ENCODE assay signal across 8 cellular contexts in genomic region chr17:40442392-40443195, GRCh38. TPM values are rescaled to one million over a fixed set of nuclear protein-coding genes. Genes with fewer than 3 reads are reported as not detected.
DNase-seq lines count a peak whose midpoint lies in the region; ATAC-seq and TF ChIP-seq lines count a peak whose summit lies in the region.

No MANE protein-coding gene starts in this region.

- H3K9me3 ChIP-seq in RWPE2 (ENCODE audit: severe bottlenecking) = no peaks in the 10 kb centered on the region

- DNase-seq in ELF-1 (ENCODE audit: low read depth, low spot score) = peak; percentile 74
- DNase-seq in RWPE2 (ENCODE audit: low spot score) = no peak
- peak; percentile 61 for DNase-seq in fibroblast of peridontal ligament (ENCODE audit: extremely low read depth)
- no peak for DNase-seq in osteocyte (ENCODE audit: extremely low spot score, unreplicated experiment)
- DNase-seq in NCI-H226 = no peak
- no peak for DNase-seq in stimulated activated naive CD4-positive, alpha-beta T cell (lab: John Stamatoyannopoulos, UW)
- no peak for DNase-seq in islet precursor cell

- peak; percentile 23; the same call in 2 of the 3 replicates for ATAC-seq in RWPE2 (ENCODE audit: low read depth)
- no peak for ATAC-seq in HG02798 (IDR thresholded peaks at IDR 0.05; ENCODE audit: poor library complexity, unreplicated experiment)

- H3K36me3 ChIP-seq in RWPE2 (ENCODE audit: low read depth) = no peaks in the 10 kb centered on the region

- H3K27ac ChIP-seq in RWPE2 (ENCODE audit: poor library complexity, severe bottlenecking) = no peak overlapping the region

- H3K4me3 Mint-ChIP-seq in osteocyte (ENCODE audit: unreplicated experiment) = peak overlapping the region; percentile 74

- H3K36me3 Mint-ChIP-seq in osteocyte (ENCODE audit: unreplicated experiment) = peaks cover 25% of the 10 kb centered on the region

- no peaks in the 10 kb centered on the region for H3K9me3 Mint-ChIP-seq in osteocyte (ENCODE audit: unreplicated experiment)

- no peaks in the 10 kb centered on the region for H3K4me1 ChIP-seq in RWPE2 (ENCODE audit: insufficient read depth, poor library complexity, severe bottlenecking)

- peaks cover 28% of the 10 kb centered on the region for H3K4me1 Mint-ChIP-seq in osteocyte (ENCODE audit: unreplicated experiment)

- TF ChIP-seq CTCF in RWPE2 (IDR thresholded peaks at IDR 0.05; ENCODE audit: poor library complexity, severe bottlenecking) = no peak
- no peak for TF ChIP-seq CTCF in osteocyte (IDR thresholded peaks at IDR 0.05)

- peak overlapping the region; percentile 74 for H3K27ac Mint-ChIP-seq in osteocyte (ENCODE audit: unreplicated experiment)

- no peaks in the 10 kb centered on the region for H3K27me3 ChIP-seq in RWPE2 (ENCODE audit: insufficient read depth, poor library complexity, severe bottlenecking)

- no peaks in the 10 kb centered on the region for H3K27me3 Mint-ChIP-seq in osteocyte (ENCODE audit: unreplicated experiment)

- peak overlapping the region; percentile 45 for H3K4me3 ChIP-seq in RWPE2 (ENCODE audit: severe bottlenecking)

RNA-seq across cellular contexts. Expression of gene IGFBP4, which starts 0.7 kb away (rescaled TPM):
- 2,074 and 2,132 TPM in 2 replicates for total RNA-seq in osteocyte

RNA-seq across cellular contexts. Expression of gene TOP2A, which starts 24.9 kb away (rescaled TPM):
- 41.9 and 43.3 TPM in 2 replicates for total RNA-seq in osteocyte

RNA-seq across cellular contexts. Expression of gene TNS4, which starts 58.8 kb away (rescaled TPM):
- 0.21 and 0.73 TPM in 2 replicates for total RNA-seq in osteocyte

Comparison
In these comparisons a context has a peak if more than half of its experiments do, and no peak if none do; other contexts are left out.
1. DNase-seq: peak in ELF-1 (single experiment) and fibroblast of peridontal ligament (single experiment); none in RWPE2 (single experiment), osteocyte (single experiment), NCI-H226 (single experiment), stimulated activated naive CD4-positive, alpha-beta T cell (0 of 6) and islet precursor cell (single experiment).